Comparison of ENCODE assay signal across 8 cellular contexts in the genomic region with DNA sequence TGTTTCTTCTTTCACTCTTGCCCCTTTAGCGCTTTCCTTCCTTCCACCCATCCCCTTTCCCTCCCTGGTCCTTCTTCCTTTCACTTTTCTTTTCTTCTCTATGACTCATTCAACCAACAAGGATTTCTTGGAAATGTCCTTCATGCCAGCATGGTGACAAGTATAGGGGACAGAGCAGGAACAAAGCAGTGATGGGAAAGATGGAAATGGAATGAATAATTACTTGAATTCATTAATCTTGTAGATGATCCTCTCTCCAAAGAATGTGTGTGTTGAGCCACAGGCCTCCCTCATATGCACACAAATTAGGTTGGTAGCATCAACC. TPM values are rescaled to one million over a fixed set of nuclear protein-coding genes. Genes with fewer than 3 reads are reported as not detected.
DNase-seq lines count a peak whose midpoint lies in the region; ATAC-seq and TF ChIP-seq lines count a peak whose summit lies in the region.

No MANE protein-coding gene starts in this region.

- H3K4me2 ChIP-seq in DND-41 (ENCODE audit: insufficient read depth, low read length) = peak overlapping the region; percentile 86

- in situ Hi-C loops in brain microvascular endothelial cell (cut with HindIII; ENCODE audit: low pct_ligation_motif_present, low sequenced_read_pairs) = no loop called here

- DNase-seq in DND-41 (no peak), OCI-M1 (lab: John Stamatoyannopoulos, UW) (peak; percentile 55), epithelial cell of prostate (ENCODE audit: low read depth, low spot score) (no peak), psoas muscle (no peak), NCI-H2029 (lab: John Stamatoyannopoulos, UW) (no peak), brain microvascular endothelial cell (no peak), NCI-H82 treated with DMSO at 0.1 percent for 48 hours (lab: John Stamatoyannopoulos, UW; ENCODE audit: unreplicated experiment) (no peak)

- no peaks in the 10 kb centered on the region for H3K27me3 ChIP-seq in DND-41 (ENCODE audit: insufficient read depth, low read length, poor library complexity)
- H3K27me3 ChIP-seq in psoas muscle (ENCODE audit: insufficient read depth in 3 of 3, low read length in 2 of 3) = no peaks in the 10 kb centered on the region
- no peaks in the 10 kb centered on the region for H3K27me3 ChIP-seq in brain microvascular endothelial cell (replicated peaks)

- H2AFZ ChIP-seq in DND-41 (ENCODE audit: low read depth, low read length) = no peak overlapping the region

- ATAC-seq in DND-41 (ENCODE audit: insufficient read depth, low read depth) (no peak; the same call in 2 of the 3 replicates), psoas muscle (peak; percentile 31 to 59 (median 44)), HG03442 (IDR thresholded peaks at IDR 0.05; ENCODE audit: unreplicated experiment) (no peak)

- H3K4me3 ChIP-seq in DND-41 (ENCODE audit: low read depth in 1 of 2, low read length in 2 of 2) (peak overlapping the region in 1 of 2 experiments; percentile 80; a peak in 2 of 4 replicates), psoas muscle (peak overlapping the region; percentile 81), brain microvascular endothelial cell (ENCODE audit: low read depth, low read length) (no peak overlapping the region)

- H4K20me1 ChIP-seq in DND-41 (ENCODE audit: insufficient read depth, low read length) = 0 out of 2 replicates have a peak, but pooled peaks cover 3% of the 10 kb centered on the region

- peak overlapping the region; percentile 75; the same call in 1 of the 2 replicates for H3K9ac ChIP-seq in DND-41 (ENCODE audit: low read depth, low read length)

- H3K4me1 ChIP-seq in DND-41 (ENCODE audit: insufficient read depth, low read length) = peaks cover 29% of the 10 kb centered on the region
- peaks cover 61% of the 10 kb centered on the region for H3K4me1 ChIP-seq in psoas muscle

- peak overlapping the region; percentile 70; the same call in 1 of the 2 replicates for H3K27ac ChIP-seq in DND-41 (ENCODE audit: low read length)
- peak overlapping the region; percentile 74 for H3K27ac ChIP-seq in epithelial cell of prostate
- peak overlapping the region; percentile 89 for H3K27ac ChIP-seq in psoas muscle
- H3K27ac ChIP-seq in brain microvascular endothelial cell = no peak overlapping the region

- H3K9me3 ChIP-seq in DND-41 (ENCODE audit: insufficient read depth, low read length, severe bottlenecking) (no peaks in the 10 kb centered on the region), psoas muscle (no peaks in the 10 kb centered on the region)

- H3K36me3 ChIP-seq in DND-41 (ENCODE audit: insufficient read depth, low read length) (no peaks in the 10 kb centered on the region), psoas muscle (ENCODE audit: insufficient read depth in 1 of 2, low read depth in 1 of 2) (no peaks in the 10 kb centered on the region), brain microvascular endothelial cell (replicated peaks) (no peaks in the 10 kb centered on the region)

- TF ChIP-seq CTCF in DND-41 (IDR thresholded peaks at IDR 0.05; ENCODE audit: borderline replicate concordance, extremely low read depth, low read length, poor library complexity, severe bottlenecking) (no peak), psoas muscle (IDR thresholded peaks at IDR 0.05) (no peak), brain microvascular endothelial cell (IDR thresholded peaks at IDR 0.05; ENCODE audit: low read depth, low read length, missing control alignments) (no peak)

- H3K79me2 ChIP-seq in DND-41 (ENCODE audit: insufficient read depth, low read length) = peaks cover 10% of the 10 kb centered on the region; the same call in 1 of the 2 replicates

- intact Hi-C loops in psoas muscle (cut with DNase I) = loop anchor here in 1 of 2 donors (1.0 kb wide), 1 partner anchor 46 kb away; the partner anchor contains the start of gene MAT2A

- WGBS in psoas muscle, 3 donors = 42 to 88% (median 67%) methylated on average over 1 of the region's 1 CpG

RNA-seq across cellular contexts. Expression of gene VAMP5, which starts 1.5 kb away (rescaled TPM):
- 10 to 100 TPM; 58.1 to 95.0 (median 83.2) TPM for total RNA-seq in psoas muscle
- 100 to 1,000 TPM; 106 to 149 (median 128) TPM for polyA plus RNA-seq in psoas muscle

RNA-seq across cellular contexts. Expression of gene VAMP8, which starts 8.4 kb away (rescaled TPM):
- 10 to 100 TPM; 11.7 to 15.7 (median 12.4) TPM for total RNA-seq in psoas muscle
- 10 to 100 TPM; 16.6 to 25.4 (median 23.2) TPM for polyA plus RNA-seq in psoas muscle

RNA-seq across cellular contexts. Expression of gene RNF181, which starts 9.8 kb away (rescaled TPM):
- 100 to 1,000 TPM in 1 of 4 donors, 10 to 100 TPM in 3; 84.7 to 107 (median 90.0) TPM for total RNA-seq in psoas muscle
- polyA plus RNA-seq in psoas muscle = 100 to 1,000 TPM; 156 to 212 (median 184) TPM

RNA-seq across cellular contexts. Expression of gene TMEM150A, which starts 16.8 kb away (rescaled TPM):
- 10 to 100 TPM; 20.1 to 54.3 (median 30.9) TPM for total RNA-seq in psoas muscle
- 10 to 100 TPM; 17.4 to 82.6 (median 40.3) TPM for polyA plus RNA-seq in psoas muscle

RNA-seq across cellular contexts. Expression of gene GGCX, which starts 24.4 kb away (rescaled TPM):
- 10 to 100 TPM; 20.1 to 25.3 (median 22.1) TPM for total RNA-seq in psoas muscle
- 10 to 100 TPM; 19.0 to 35.6 (median 30.7) TPM for polyA plus RNA-seq in psoas muscle

Comparison
In these comparisons a context has a peak if more than half of its experiments do, and no peak if none do; other contexts are left out.
1. ATAC-seq: peak in psoas muscle (4 of 4); none in DND-41 (single experiment) and HG03442 (single experiment).